ENCODE assay signal across 1 cellular context in genomic region chr3:45975696-45976095, GRCh38.
TF ChIP-seq lines count a peak whose summit lies in the region.

No MANE protein-coding gene starts in this region.

TF ChIP-seq in SK-N-SH, 30 proteins besides CTCF, POLR2A, EP300 and RAD21 (continued from another document):
- TF ChIP-seq, protein P1, sequence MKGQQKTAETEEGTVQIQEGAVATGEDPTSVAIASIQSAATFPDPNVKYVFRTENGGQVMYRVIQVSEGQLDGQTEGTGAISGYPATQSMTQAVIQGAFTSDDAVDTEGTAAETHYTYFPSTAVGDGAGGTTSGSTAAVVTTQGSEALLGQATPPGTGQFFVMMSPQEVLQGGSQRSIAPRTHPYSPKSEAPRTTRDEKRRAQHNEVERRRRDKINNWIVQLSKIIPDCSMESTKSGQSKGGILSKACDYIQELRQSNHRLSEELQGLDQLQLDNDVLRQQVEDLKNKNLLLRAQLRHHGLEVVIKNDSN (IDR thresholded peaks at IDR 0.05; ENCODE audit: borderline replicate concordance, low read depth), result no peak
- TF ChIP-seq SIN3A (IDR thresholded peaks at IDR 0.05; ENCODE audit: borderline replicate concordance, low read depth, low read length), result no peak
- TF ChIP-seq, protein P2, sequence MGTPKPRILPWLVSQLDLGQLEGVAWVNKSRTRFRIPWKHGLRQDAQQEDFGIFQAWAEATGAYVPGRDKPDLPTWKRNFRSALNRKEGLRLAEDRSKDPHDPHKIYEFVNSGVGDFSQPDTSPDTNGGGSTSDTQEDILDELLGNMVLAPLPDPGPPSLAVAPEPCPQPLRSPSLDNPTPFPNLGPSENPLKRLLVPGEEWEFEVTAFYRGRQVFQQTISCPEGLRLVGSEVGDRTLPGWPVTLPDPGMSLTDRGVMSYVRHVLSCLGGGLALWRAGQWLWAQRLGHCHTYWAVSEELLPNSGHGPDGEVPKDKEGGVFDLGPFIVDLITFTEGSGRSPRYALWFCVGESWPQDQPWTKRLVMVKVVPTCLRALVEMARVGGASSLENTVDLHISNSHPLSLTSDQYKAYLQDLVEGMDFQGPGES (IDR thresholded peaks at IDR 0.05; ENCODE audit: low read depth, low read length), result no peak
- no peak for TF ChIP-seq TAF1 (IDR thresholded peaks at IDR 0.05; ENCODE audit: borderline replicate concordance, low read depth, low read length)
